23 cellular contexts compared by ENCODE assay signal in genomic region chr11:46404476-46405017, GRCh38. TPM values are rescaled to one million over a fixed set of nuclear protein-coding genes. Genes with fewer than 3 reads are reported as not detected.
A peak's percentile ranks its signal among the peaks of the same experiment; 100 is the strongest.
DNase-seq lines count a peak whose midpoint lies in the region; ATAC-seq and TF ChIP-seq lines count a peak whose summit lies in the region.
"Had no signal": no experiment of that assay in that cellular context is flagged by ENCODE, and none has a peak within 500 bp of the region (broad histone marks: within the 10 kb centered on the region; RNA-seq: fewer than 3 reads in every experiment).

No MANE protein-coding gene starts in this region.

- no peak for TF ChIP-seq RAD21 in SK-N-SH (IDR thresholded peaks at IDR 0.05; ENCODE audit: low read length)

- H3K27me3 ChIP-seq in SK-N-SH (ENCODE audit: insufficient read depth) (no peaks in the 10 kb centered on the region), esophagus muscularis mucosa (no peaks in the 10 kb centered on the region)
- H3K27me3 ChIP-seq: BLaER1 treated with 17β-estradiol and CSF1 and Interleukin-3, amounts not matched to agents 10 nM and 100 nM; SJSA1 had no signal

- peaks cover 0 to 5% of the 10 kb centered on the region in 2 experiments; a peak in 1 of 4 replicates for H3K4me1 ChIP-seq in SK-N-SH (ENCODE audit: control insufficient read depth in 1 of 2, insufficient read depth in 2 of 2, low read depth in 1 of 2, low read length in 1 of 2)
- H3K4me1 ChIP-seq in esophagus muscularis mucosa: peaks cover 12 to 23% (median 17%) of the 10 kb centered on the region in 4 donors
- H3K4me1 ChIP-seq: SJSA1 had no signal

- TF ChIP-seq EP300 in SK-N-SH (IDR thresholded peaks at IDR 0.05; ENCODE audit: borderline replicate concordance in 1 of 2, low read depth in 1 of 2, low read length in 1 of 2) (no peak), esophagus muscularis mucosa (IDR thresholded peaks at IDR 0.05) (no peak)

- H3K9me2 ChIP-seq in SK-N-SH: no peaks in the 10 kb centered on the region

- CTCF ChIA-PET in SK-N-SH (lab: Yijun Ruan, JAX): interaction anchor here (1.4 to 9.9 kb wide), 3 partner anchors 9 to 125 kb away, joined by 3 to 96 read pairs (median 8); partner anchors contain the start of gene CHRM4

- H3K79me2 ChIP-seq in SK-N-SH (ENCODE audit: insufficient read depth): no peaks in the 10 kb centered on the region

- H3K4me3 ChIP-seq in SK-N-SH (ENCODE audit: low read depth in 2 of 2, low read length in 1 of 2) (no peak overlapping the region), SK-N-MC (no peak overlapping the region), esophagus muscularis mucosa (no peak overlapping the region)
- H3K4me3 ChIP-seq: BLaER1 treated with 17β-estradiol and CSF1 and Interleukin-3, amounts not matched to agents 10 nM and 100 nM; PC-9; SJSA1 had no signal

- no peak overlapping the region for H3K9ac ChIP-seq in SK-N-SH
- H3K9ac ChIP-seq in SK-N-MC (ENCODE audit: insufficient read length): no peak overlapping the region
- H3K9ac ChIP-seq: BLaER1 treated with 17β-estradiol and CSF1 and Interleukin-3, amounts not matched to agents 10 nM and 100 nM had no signal

- TF ChIP-seq POLR2A in esophagus muscularis mucosa (IDR thresholded peaks at IDR 0.05; ENCODE audit: low read depth): no peak

- no peak overlapping the region for H3K27ac ChIP-seq in SK-N-SH (ENCODE audit: low read depth in 2 of 2, low read length in 1 of 2)
- H3K27ac ChIP-seq in SK-N-MC: peak overlapping the region; percentile 1; the same call in 1 of the 2 replicates
- H3K27ac ChIP-seq in esophagus muscularis mucosa (replicated peaks in 1 of 4): no peak overlapping the region
- H3K27ac ChIP-seq: 22Rv1; BLaER1 treated with 17β-estradiol and CSF1 and Interleukin-3, amounts not matched to agents 10 nM and 100 nM; PC-9; SJSA1 had no signal

- H3K4me2 ChIP-seq in SK-N-SH: no peak overlapping the region
- H3K4me2 ChIP-seq: BLaER1 treated with 17β-estradiol and CSF1 and Interleukin-3, amounts not matched to agents 10 nM and 100 nM; PC-9 had no signal

- H4K20me1 ChIP-seq in SK-N-SH (ENCODE audit: insufficient read depth): no peaks in the 10 kb centered on the region

- 100% methylated on average over 1 of the region's 5 CpGs for WGBS in SK-N-SH (ENCODE audit: low lambda C conversion rate)
- WGBS in esophagus muscularis mucosa: 86% methylated on average over 5 of the region's 5 CpGs

- no peak for DNase-seq in SK-N-SH
- DNase-seq in SK-N-MC (ENCODE audit: low read depth, low spot score): no peak
- peak; percentile 17 for DNase-seq in hepatic stellate cell (ENCODE audit: low spot score)
- no peak for DNase-seq in amygdala (lab: John Stamatoyannopoulos, UW)
- no peak for DNase-seq in esophagus muscularis mucosa (ENCODE audit: extremely low spot score)
- DNase-seq: CD4-positive, alpha-beta T cell; KBM-7; NCI-H1105 treated with DMSO at 0.1 percent for 48 hours; NCI-H2029; NCI-H446; NCI-H526; NCI-H82; NK-92 treated with Interleukin-12 subunit alpha and Interleukin-12 subunit beta, amount 100 ng/mL, for 24 hours; Right ventricle myocardium superior had no signal

- intact Hi-C loops in esophagus muscularis mucosa (cut with DNase I): no loop called here

- POLR2A ChIA-PET in SK-N-SH (lab: Yijun Ruan, JAX): no interaction called here

- H3F3A ChIP-seq in SK-N-SH (replicated peaks; ENCODE audit: insufficient read depth): no peaks in the 10 kb centered on the region

- H3K36me3 ChIP-seq in SK-N-SH (replicated peaks in 1 of 2; ENCODE audit: control insufficient read depth in 1 of 2, insufficient read depth in 2 of 2, low read length in 1 of 2): peaks cover 17 to 19% of the 10 kb centered on the region in 2 experiments
- H3K36me3 ChIP-seq in SK-N-MC (ENCODE audit: insufficient read depth, low read length): peaks cover 17% of the 10 kb centered on the region; the same call in 1 of the 2 replicates
- peaks cover 30 to 87% (median 72%) of the 10 kb centered on the region in 4 donors for H3K36me3 ChIP-seq in esophagus muscularis mucosa

- no peaks in the 10 kb centered on the region for H3K9me3 ChIP-seq in SK-N-SH
- H3K9me3 ChIP-seq in SK-N-MC (ENCODE audit: low read depth, low read length): no peaks in the 10 kb centered on the region
- no peaks in the 10 kb centered on the region for H3K9me3 ChIP-seq in esophagus muscularis mucosa
- H3K9me3 ChIP-seq: BLaER1 treated with 17β-estradiol and CSF1 and Interleukin-3, amounts not matched to agents 10 nM and 100 nM; SJSA1 had no signal

- ATAC-seq in SK-N-SH treated with all-trans-retinoic acid at 6 μM for 48 hours (peak; percentile 24), HG02938 (IDR thresholded peaks at IDR 0.05; ENCODE audit: unreplicated experiment) (no peak), GM21529 (IDR thresholded peaks at IDR 0.05; ENCODE audit: unreplicated experiment) (no peak)

- no peak overlapping the region for H2AFZ ChIP-seq in SK-N-SH (ENCODE audit: low read depth)
- H2AFZ ChIP-seq: PC-9 had no signal

- no peak for TF ChIP-seq CTCF in SK-N-SH (IDR thresholded peaks at IDR 0.05)
- TF ChIP-seq CTCF in esophagus muscularis mucosa (IDR thresholded peaks at IDR 0.05): no peak

TF ChIP-seq in SK-N-SH treated with all-trans-retinoic acid at 6 μM for 48 hours, 23 proteins besides CTCF, POLR2A, EP300 and RAD21 (continues in another document):
- TF ChIP-seq TOX (CRISPR knock-in tag; IDR thresholded peaks at IDR 0.05; ENCODE audit: borderline replicate concordance) (no peak), CSDC2 (CRISPR knock-in tag; IDR thresholded peaks at IDR 0.05) (no peak)
- TF ChIP-seq, protein P1, sequence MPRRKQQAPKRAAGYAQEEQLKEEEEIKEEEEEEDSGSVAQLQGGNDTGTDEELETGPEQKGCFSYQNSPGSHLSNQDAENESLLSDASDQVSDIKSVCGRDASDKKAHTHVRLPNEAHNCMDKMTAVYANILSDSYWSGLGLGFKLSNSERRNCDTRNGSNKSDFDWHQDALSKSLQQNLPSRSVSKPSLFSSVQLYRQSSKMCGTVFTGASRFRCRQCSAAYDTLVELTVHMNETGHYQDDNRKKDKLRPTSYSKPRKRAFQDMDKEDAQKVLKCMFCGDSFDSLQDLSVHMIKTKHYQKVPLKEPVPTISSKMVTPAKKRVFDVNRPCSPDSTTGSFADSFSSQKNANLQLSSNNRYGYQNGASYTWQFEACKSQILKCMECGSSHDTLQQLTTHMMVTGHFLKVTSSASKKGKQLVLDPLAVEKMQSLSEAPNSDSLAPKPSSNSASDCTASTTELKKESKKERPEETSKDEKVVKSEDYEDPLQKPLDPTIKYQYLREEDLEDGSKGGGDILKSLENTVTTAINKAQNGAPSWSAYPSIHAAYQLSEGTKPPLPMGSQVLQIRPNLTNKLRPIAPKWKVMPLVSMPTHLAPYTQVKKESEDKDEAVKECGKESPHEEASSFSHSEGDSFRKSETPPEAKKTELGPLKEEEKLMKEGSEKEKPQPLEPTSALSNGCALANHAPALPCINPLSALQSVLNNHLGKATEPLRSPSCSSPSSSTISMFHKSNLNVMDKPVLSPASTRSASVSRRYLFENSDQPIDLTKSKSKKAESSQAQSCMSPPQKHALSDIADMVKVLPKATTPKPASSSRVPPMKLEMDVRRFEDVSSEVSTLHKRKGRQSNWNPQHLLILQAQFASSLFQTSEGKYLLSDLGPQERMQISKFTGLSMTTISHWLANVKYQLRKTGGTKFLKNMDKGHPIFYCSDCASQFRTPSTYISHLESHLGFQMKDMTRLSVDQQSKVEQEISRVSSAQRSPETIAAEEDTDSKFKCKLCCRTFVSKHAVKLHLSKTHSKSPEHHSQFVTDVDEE (CRISPR knock-in tag; IDR thresholded peaks at IDR 0.05): no peak

TF ChIP-seq in SK-N-SH, 30 proteins besides CTCF, POLR2A, EP300 and RAD21 (continues in another document):
- TF ChIP-seq FOXM1 (IDR thresholded peaks at IDR 0.05; ENCODE audit: low read depth): no peak
- no peak for TF ChIP-seq CHD2 (IDR thresholded peaks at IDR 0.05; ENCODE audit: low read length, partially characterized antibody)
- no peak for TF ChIP-seq GATA2 (CRISPR knock-in tag; IDR thresholded peaks at IDR 0.05)
- TF ChIP-seq GABPA (IDR thresholded peaks at IDR 0.05; ENCODE audit: low read depth): no peak
- TF ChIP-seq, protein P2, sequence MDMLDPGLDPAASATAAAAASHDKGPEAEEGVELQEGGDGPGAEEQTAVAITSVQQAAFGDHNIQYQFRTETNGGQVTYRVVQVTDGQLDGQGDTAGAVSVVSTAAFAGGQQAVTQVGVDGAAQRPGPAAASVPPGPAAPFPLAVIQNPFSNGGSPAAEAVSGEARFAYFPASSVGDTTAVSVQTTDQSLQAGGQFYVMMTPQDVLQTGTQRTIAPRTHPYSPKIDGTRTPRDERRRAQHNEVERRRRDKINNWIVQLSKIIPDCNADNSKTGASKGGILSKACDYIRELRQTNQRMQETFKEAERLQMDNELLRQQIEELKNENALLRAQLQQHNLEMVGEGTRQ (IDR thresholded peaks at IDR 0.05; ENCODE audit: borderline replicate concordance, low read depth, low read length): no peak
- TF ChIP-seq RFX5 (IDR thresholded peaks at IDR 0.05; ENCODE audit: low read length): no peak
- TF ChIP-seq POLR2AphosphoS5 (IDR thresholded peaks at IDR 0.05; ENCODE audit: low read depth, low read length): no peak
- no peak for TF ChIP-seq FOSL2 (IDR thresholded peaks at IDR 0.05; ENCODE audit: borderline replicate concordance, low read depth)
- TF ChIP-seq YY1 (IDR thresholded peaks at IDR 0.05; ENCODE audit: low read depth): no peak

RNA-seq across cellular contexts. Expression of gene CHRM4, which starts 13.0 kb away (rescaled TPM):
- polyA plus RNA-seq in SK-N-SH (2012; rRNA removed): 0.13 and 0.26 TPM in 2 replicates
- polyA plus RNA-seq in SK-N-SH (2012; cell fraction: cytosol; rRNA removed): 0.08 and 0.18 TPM in 2 replicates
- polyA plus RNA-seq in SK-N-SH (2012; cell fraction: nucleus; rRNA removed): 0.36 and 0.39 TPM in 2 replicates
- total RNA-seq in esophagus muscularis mucosa: 1 to 10 TPM in 2 of 4 donors, under 1 TPM in 2; 0.34 to 1.5 (median 1.0) TPM
- total RNA-seq: MCF 10A, Right ventricle myocardium superior, RPMI7951 had no signal

RNA-seq across cellular contexts. Expression of gene MDK, which starts 23.1 kb away (rescaled TPM):
- polyA plus RNA-seq in SK-N-SH (2012; rRNA removed): 1,545 and 2,395 TPM in 2 replicates
- 1,392 and 2,174 TPM in 2 replicates for polyA plus RNA-seq in SK-N-SH (2012; cell fraction: cytosol; rRNA removed)
- polyA plus RNA-seq in SK-N-SH (2012; cell fraction: nucleus; rRNA removed): 538 and 1,110 TPM in 2 replicates
- 10 to 100 TPM in 3 of 4 donors, 1 to 10 TPM in 1; 1.2 to 12.8 (median 11.8) TPM for total RNA-seq in esophagus muscularis mucosa

RNA-seq across cellular contexts. Expression of gene DGKZ, which starts 57.3 kb away (rescaled TPM):
- 23.9 and 33.2 TPM in 2 replicates for polyA plus RNA-seq in SK-N-SH (2012; rRNA removed)
- 9.1 and 17.5 TPM in 2 replicates for polyA plus RNA-seq in SK-N-SH (2012; cell fraction: cytosol; rRNA removed)
- 80.1 and 95.5 TPM in 2 replicates for polyA plus RNA-seq in SK-N-SH (2012; cell fraction: nucleus; rRNA removed)
- 10 to 100 TPM; 39.4 to 85.8 (median 55.4) TPM for total RNA-seq in esophagus muscularis mucosa
